Comparison of ENCODE assay signal across 1 cellular context in genomic region chr16:31880322-31880979, GRCh38.
TF ChIP-seq lines count a peak whose summit lies in the region.

No MANE protein-coding gene starts in this region.

TF ChIP-seq in K562, 482 proteins besides CTCF, POLR2A, EP300 and RAD21 (continued from another document):
- TF ChIP-seq NFIX (CRISPR knock-in tag; IDR thresholded peaks at IDR 0.05; ENCODE audit: low read depth) = no peak
